ENCODE assay signal across 12 cellular contexts in genomic region chr2:209840434-209840833, GRCh38.
A peak's percentile ranks its signal among the peaks of the same experiment; 100 is the strongest.
DNase-seq lines count a peak whose midpoint lies in the region.
"Had no signal": no experiment of that assay in that cellular context is flagged by ENCODE, and none has a peak within 500 bp of the region (broad histone marks: within the 10 kb centered on the region; RNA-seq: fewer than 3 reads in every experiment).

No MANE protein-coding gene starts in this region.

- H3K4me3 ChIP-seq in CD8-positive, alpha-beta memory T cell (ENCODE audit: low read length): no peak overlapping the region
- H3K4me3 ChIP-seq: HAP-1 had no signal

- H3K4me1 Mint-ChIP-seq in CD8-positive, alpha-beta memory T cell: no peaks in the 10 kb centered on the region

- peaks cover 0 to 4% (median 0%) of the 10 kb centered on the region in 5 donors for H3K9me3 Mint-ChIP-seq in CD8-positive, alpha-beta memory T cell
- H3K9me3 Mint-ChIP-seq: CD4-positive, alpha-beta T cell had no signal

- CTCF ChIA-PET in CD8-positive, alpha-beta memory T cell (lab: Charles Lee): no interaction called here

- H3K4me1 ChIP-seq in CD8-positive, alpha-beta memory T cell (ENCODE audit: insufficient read depth, low read length): no peaks in the 10 kb centered on the region
- H3K4me1 ChIP-seq: HAP-1 had no signal

- POLR2A ChIA-PET in CD8-positive, alpha-beta memory T cell (lab: Charles Lee): no interaction called here

- H3K27me3 Mint-ChIP-seq in CD8-positive, alpha-beta memory T cell: peaks cover 0 to 2% of the 10 kb centered on the region in 2 donors
- H3K27me3 Mint-ChIP-seq: CD4-positive, alpha-beta T cell had no signal

- no peaks in the 10 kb centered on the region for H3K36me3 Mint-ChIP-seq in CD8-positive, alpha-beta memory T cell

- no peak overlapping the region for H3K27ac Mint-ChIP-seq in CD8-positive, alpha-beta memory T cell
- H3K27ac Mint-ChIP-seq: CD4-positive, alpha-beta T cell had no signal

- no peak overlapping the region for H3K27ac ChIP-seq in CD8-positive, alpha-beta memory T cell (ENCODE audit: low read depth, low read length)
- H3K27ac ChIP-seq: 22Rv1 had no signal

- no peaks in the 10 kb centered on the region for H3K36me3 ChIP-seq in CD8-positive, alpha-beta memory T cell (ENCODE audit: insufficient read depth, low read length)
- H3K36me3 ChIP-seq: HAP-1 had no signal

- no peak overlapping the region for H3K4me3 Mint-ChIP-seq in CD8-positive, alpha-beta memory T cell
- H3K4me3 Mint-ChIP-seq: CD4-positive, alpha-beta T cell had no signal

- H3K27me3 ChIP-seq in CD8-positive, alpha-beta memory T cell (ENCODE audit: insufficient read depth, low read length, poor library complexity, severe bottlenecking): no peaks in the 10 kb centered on the region

- DNase-seq in NCI-H1092 treated with DMSO at 0.1 percent for 48 hours (lab: John Stamatoyannopoulos, UW): peak; percentile 12
- DNase-seq in NCI-H1092 (lab: John Stamatoyannopoulos, UW): no peak
- DNase-seq in DMS53 (lab: John Stamatoyannopoulos, UW): peak; percentile 63
- DNase-seq in NCI-H69 (lab: John Stamatoyannopoulos, UW): peak; percentile 56
- peak; percentile 34 for DNase-seq in cerebellar cortex (ENCODE audit: low spot score)
- no peak for DNase-seq in AG08396 (ENCODE audit: low spot score)
- no peak for DNase-seq in CD8-positive, alpha-beta memory T cell
- no peak for DNase-seq in activated CD8-positive, alpha-beta memory T cell treated with anti-CD3 and anti-CD28 coated beads, Interleukin-2, amount 50 U/mL, for 4 hours
- DNase-seq: CD4-positive, alpha-beta T cell; DND-41 had no signal

- no peaks in the 10 kb centered on the region for H3K9me3 ChIP-seq in CD8-positive, alpha-beta memory T cell (ENCODE audit: low read length)
- H3K9me3 ChIP-seq: HAP-1 had no signal

Comparison
In these comparisons a context has a peak if more than half of its experiments do, and no peak if none do; other contexts are left out.
1. DNase-seq: peak in NCI-H1092 treated with DMSO at 0.1 percent for 48 hours (single experiment), DMS53 (single experiment), NCI-H69 (single experiment) and cerebellar cortex (single experiment); none in NCI-H1092 (single experiment), AG08396 (single experiment), CD8-positive, alpha-beta memory T cell (0 of 5) and activated CD8-positive, alpha-beta memory T cell treated with anti-CD3 and anti-CD28 coated beads, Interleukin-2, amount 50 U/mL, for 4 hours (single experiment).